Comparison of ENCODE assay signal across 7 cellular contexts in genomic region chr6:3748208-3748701, GRCh38. TPM values are rescaled to one million over a fixed set of nuclear protein-coding genes. Genes with fewer than 3 reads are reported as not detected.
A peak's percentile ranks its signal among the peaks of the same experiment; 100 is the strongest.
DNase-seq lines count a peak whose midpoint lies in the region; ATAC-seq and TF ChIP-seq lines count a peak whose summit lies in the region.

No MANE protein-coding gene starts in this region.

- H3K79me2 ChIP-seq in SU-DHL-6 (ENCODE audit: insufficient read depth, low read length), result no peaks in the 10 kb centered on the region

- no peaks in the 10 kb centered on the region for H3K27me3 Mint-ChIP-seq in IgD-negative memory B cell
- peaks cover 41% of the 10 kb centered on the region for H3K27me3 Mint-ChIP-seq in stimulated activated naive CD8-positive, alpha-beta T cell treated with anti-CD3 and anti-CD28 coated beads, Interleukin-15, amount 100 ng/mL, for 72 hours

- no peaks in the 10 kb centered on the region for H3F3A ChIP-seq in SU-DHL-6 (ENCODE audit: insufficient read depth)

- H3K4me1 Mint-ChIP-seq in IgD-negative memory B cell, result peaks cover 46 to 60% (median 50%) of the 10 kb centered on the region in 3 donors
- H3K4me1 Mint-ChIP-seq in stimulated activated naive CD8-positive, alpha-beta T cell treated with anti-CD3 and anti-CD28 coated beads, Interleukin-15, amount 100 ng/mL, for 72 hours, result peaks cover 9% of the 10 kb centered on the region

- no peaks in the 10 kb centered on the region for H3K9me3 ChIP-seq in SU-DHL-6 (ENCODE audit: insufficient read depth, low read length)

- no peaks in the 10 kb centered on the region for H3K9me2 ChIP-seq in SU-DHL-6 (replicated peaks; ENCODE audit: insufficient read depth, low read length)

- DNase-seq in GM04504 (ENCODE audit: low read depth) (peak; percentile 80), dedifferentiated amniotic fluid mesenchymal stem cell (ENCODE audit: extremely low spot score) (peak; percentile 77), lower leg skin (ENCODE audit: low spot score in 2 of 2) (peak; percentile 79 to 96)
- DNase-seq in stimulated activated naive CD8-positive, alpha-beta T cell treated with anti-CD3 and anti-CD28 coated beads, Interleukin-15, amount 100 ng/mL, for 72 hours, result peak in 1 of 2 donors; percentile 37

- TF ChIP-seq POLR2A in lower leg skin (IDR thresholded peaks at IDR 0.05), result no peak

- H3K36me3 Mint-ChIP-seq in IgD-negative memory B cell, result no peaks in the 10 kb centered on the region

- H3K36me3 ChIP-seq in SU-DHL-6 (ENCODE audit: low read length), result no peaks in the 10 kb centered on the region

- no peaks in the 10 kb centered on the region for H3K9me3 Mint-ChIP-seq in IgD-negative memory B cell
- no peaks in the 10 kb centered on the region for H3K9me3 Mint-ChIP-seq in stimulated activated naive CD8-positive, alpha-beta T cell treated with anti-CD3 and anti-CD28 coated beads, Interleukin-15, amount 100 ng/mL, for 72 hours

- no peak overlapping the region for H3K4me2 ChIP-seq in SU-DHL-6 (ENCODE audit: low read depth, low read length, poor library complexity, severe bottlenecking)

- peak overlapping the region in 3 of 4 donors; percentile 24 to 90 (median 71) for H3K4me3 Mint-ChIP-seq in IgD-negative memory B cell
- no peak overlapping the region for H3K4me3 Mint-ChIP-seq in stimulated activated naive CD8-positive, alpha-beta T cell treated with anti-CD3 and anti-CD28 coated beads, Interleukin-15, amount 100 ng/mL, for 72 hours

- H2AFZ ChIP-seq in SU-DHL-6 (ENCODE audit: low read depth, low read length, severe bottlenecking), result no peak overlapping the region

- H3K9ac ChIP-seq in SU-DHL-6 (ENCODE audit: low read length), result no peak overlapping the region

- H3K4me3 ChIP-seq in SU-DHL-6 (ENCODE audit: insufficient read depth, low read length, poor library complexity, severe bottlenecking) (no peak overlapping the region), lower leg skin (ENCODE audit: low read depth, poor library complexity, severe bottlenecking) (no peak overlapping the region)

- ATAC-seq in stimulated activated naive CD8-positive, alpha-beta T cell treated with anti-CD3 and anti-CD28 coated beads, Interleukin-15, amount 100 ng/mL, for 72 hours, result peak; percentile 47
- no peak for ATAC-seq in GM18907 (IDR thresholded peaks at IDR 0.05; ENCODE audit: unreplicated experiment)

- no peaks in the 10 kb centered on the region for H3K27me3 ChIP-seq in SU-DHL-6 (ENCODE audit: low read length)

- TF ChIP-seq CTCF in SU-DHL-6 (IDR thresholded peaks at IDR 0.05; ENCODE audit: insufficient read depth, low read length, poor library complexity, severe bottlenecking), result peak; percentile 22
- TF ChIP-seq CTCF in lower leg skin (IDR thresholded peaks at IDR 0.05), result peak in 1 of 3 donors; percentile 55

- no peaks in the 10 kb centered on the region for H4K20me1 ChIP-seq in SU-DHL-6 (ENCODE audit: low read depth, low read length)

- 55 to 56% methylated on average over 9 to 10 of the region's 10 CpGs for WGBS in lower leg skin, 2 donors

- peak overlapping the region; percentile 51 to 97 (median 75) for H3K27ac Mint-ChIP-seq in IgD-negative memory B cell
- peak overlapping the region in 1 of 2 donors; percentile 65 for H3K27ac Mint-ChIP-seq in stimulated activated naive CD8-positive, alpha-beta T cell treated with anti-CD3 and anti-CD28 coated beads, Interleukin-15, amount 100 ng/mL, for 72 hours

- no peak overlapping the region for H3K27ac ChIP-seq in SU-DHL-6 (ENCODE audit: low read depth, low read length)

- intact Hi-C loops in lower leg skin (cut with DNase I; ENCODE audit: low total_unique reads), result loop anchor here (10.0 kb wide), 1 partner anchor 257 kb away; no protein-coding TSS in a partner anchor

RNA-seq across cellular contexts. Expression of gene PXDC1, which starts 3.3 kb away (rescaled TPM):
- polyA plus RNA-seq in IgD-negative memory B cell, result 9.5 TPM
- total RNA-seq in lower leg skin, result 100 to 1,000 TPM in 1 of 4 donors, 10 to 100 TPM in 3; 58.4 to 103 (median 72.4) TPM

Comparison
In these comparisons a context has a peak if more than half of its experiments do, and no peak if none do; other contexts are left out.
1. H3K4me3 Mint-ChIP-seq: peak in IgD-negative memory B cell (3 of 4); none in stimulated activated naive CD8-positive, alpha-beta T cell treated with anti-CD3 and anti-CD28 coated beads, Interleukin-15, amount 100 ng/mL, for 72 hours (0 of 2).